7 cellular contexts compared by ENCODE assay signal in genomic region chr10:111598433-111599059, GRCh38.
DNase-seq lines count a peak whose midpoint lies in the region; ATAC-seq, FAIRE-seq and TF ChIP-seq lines count a peak whose summit lies in the region.

No MANE protein-coding gene starts in this region.

- H3K27ac ChIP-seq in SK-N-SH (ENCODE audit: low read depth in 2 of 2, low read length in 1 of 2) (no peak overlapping the region), body of pancreas (no peak overlapping the region)

- peak overlapping the region in 1 of 2 experiments; percentile 29; a peak in 1 of 4 replicates for H3K4me3 ChIP-seq in SK-N-SH (ENCODE audit: low read depth in 2 of 2, low read length in 1 of 2)
- no peak overlapping the region for H3K4me3 ChIP-seq in body of pancreas

- H3K36me3 ChIP-seq in SK-N-SH (replicated peaks in 1 of 2; ENCODE audit: control insufficient read depth in 1 of 2, insufficient read depth in 2 of 2, low read length in 1 of 2) = no peaks in the 10 kb centered on the region
- no peaks in the 10 kb centered on the region for H3K36me3 ChIP-seq in body of pancreas (replicated peaks in 1 of 2; ENCODE audit: insufficient read depth in 1 of 2, low read depth in 2 of 2)

- DNase-seq in GM04503 (ENCODE audit: low read depth) (peak; percentile 35), SK-N-SH (peak; percentile 58), body of pancreas (peak; percentile 63 to 73 (median 68))
- peak; percentile 13 for DNase-seq in stimulated activated CD4-positive, alpha-beta T cell treated with anti-CD3 and anti-CD28 coated beads, Interleukin-2, amount 100 ng/mL, for 4 hours (ENCODE audit: low read depth)

- TF ChIP-seq RAD21 in SK-N-SH (IDR thresholded peaks at IDR 0.05; ENCODE audit: low read length) = peak; percentile 78

- no peak overlapping the region for H2AFZ ChIP-seq in SK-N-SH (ENCODE audit: low read depth)

- H3K27me3 ChIP-seq in SK-N-SH (ENCODE audit: insufficient read depth) = no peaks in the 10 kb centered on the region
- H3K27me3 ChIP-seq in body of pancreas = no peaks in the 10 kb centered on the region

- CTCF ChIA-PET in SK-N-SH (lab: Yijun Ruan, JAX) = interaction anchor here (0.6 to 3.3 kb wide), 45 partner anchors 8 to 890 kb away, joined by 3 to 45 read pairs (median 3); partner anchors contain the start of gene ADRA2A

- H4K20me1 ChIP-seq in SK-N-SH (ENCODE audit: insufficient read depth) = no peaks in the 10 kb centered on the region

- ATAC-seq in GM21360 (IDR thresholded peaks at IDR 0.05; ENCODE audit: unreplicated experiment) (peak; percentile 95), HG03521 (IDR thresholded peaks at IDR 0.05; ENCODE audit: unreplicated experiment) (peak; percentile 96), body of pancreas (peak; percentile 69)

- peak; percentile 93 for FAIRE-seq in islet of Langerhans (lab: Jason Lieb, UNC)

- POLR2A ChIA-PET in SK-N-SH (lab: Yijun Ruan, JAX) = no interaction called here

- H3K4me1 ChIP-seq in SK-N-SH (ENCODE audit: control insufficient read depth in 1 of 2, insufficient read depth in 2 of 2, low read depth in 1 of 2, low read length in 1 of 2) = no peaks in the 10 kb centered on the region; a peak in 1 of 4 replicates
- H3K4me1 ChIP-seq in body of pancreas = peaks cover 6% of the 10 kb centered on the region

- TF ChIP-seq POLR2A in body of pancreas (IDR thresholded peaks at IDR 0.05) = no peak

- peak; percentile 58 for TF ChIP-seq CTCF in SK-N-SH (IDR thresholded peaks at IDR 0.05)
- TF ChIP-seq CTCF in body of pancreas (IDR thresholded peaks at IDR 0.05) = peak; percentile 62 to 93 (median 75)

- intact Hi-C loops in body of pancreas (cut with DNase I) = no loop called here

- H3K9ac ChIP-seq in SK-N-SH = no peak overlapping the region

- no peak overlapping the region for H3K4me2 ChIP-seq in SK-N-SH

- TF ChIP-seq EP300 in SK-N-SH (IDR thresholded peaks at IDR 0.05; ENCODE audit: borderline replicate concordance in 1 of 2, low read depth in 1 of 2, low read length in 1 of 2) = no peak

- no peaks in the 10 kb centered on the region for H3K9me3 ChIP-seq in SK-N-SH
- H3K9me3 ChIP-seq in body of pancreas = no peaks in the 10 kb centered on the region

- H3K9me2 ChIP-seq in SK-N-SH = no peaks in the 10 kb centered on the region

- H3K79me2 ChIP-seq in SK-N-SH (ENCODE audit: insufficient read depth) = no peaks in the 10 kb centered on the region

- 25% methylated on average over 5 of the region's 6 CpGs for WGBS in SK-N-SH (ENCODE audit: low lambda C conversion rate)
- 24% methylated on average over 6 of the region's 6 CpGs for WGBS in body of pancreas, 2 donors

- no peaks in the 10 kb centered on the region for H3F3A ChIP-seq in SK-N-SH (replicated peaks; ENCODE audit: insufficient read depth)

TF ChIP-seq in SK-N-SH, 30 proteins besides CTCF, POLR2A, EP300 and RAD21:
- no peak for TF ChIP-seq FOXM1 (IDR thresholded peaks at IDR 0.05; ENCODE audit: low read depth)
- TF ChIP-seq MXI1 (IDR thresholded peaks at IDR 0.05; ENCODE audit: low read depth, low read length) = no peak
- peak; percentile 60; the same call in 1 of the 2 replicates for TF ChIP-seq SMC3 (IDR thresholded peaks at IDR 0.05; ENCODE audit: low read depth, low read length)

Comparison
In these comparisons a context has a peak if more than half of its experiments do, and no peak if none do; other contexts are left out.
1. DNase-seq: peak in every context shown above with its lines; median percentile 68 in body of pancreas; 58 in SK-N-SH; 35 in GM04503; 13 in stimulated activated CD4-positive, alpha-beta T cell treated with anti-CD3 and anti-CD28 coated beads, Interleukin-2, amount 100 ng/mL, for 4 hours.